ENCODE assay signal across 29 cellular contexts in genomic region chr1:197222025-197222685, GRCh38. TPM values are rescaled to one million over a fixed set of nuclear protein-coding genes. Genes with fewer than 3 reads are reported as not detected.
A peak's percentile ranks its signal among the peaks of the same experiment; 100 is the strongest.
DNase-seq lines count a peak whose midpoint lies in the region; ATAC-seq, FAIRE-seq and TF ChIP-seq lines count a peak whose summit lies in the region.
"Had no signal": no experiment of that assay in that cellular context is flagged by ENCODE, and none has a peak within 500 bp of the region (broad histone marks: within the 10 kb centered on the region; RNA-seq: fewer than 3 reads in every experiment).

No MANE protein-coding gene starts in this region.

- no peak for TF ChIP-seq EP300 in upper lobe of left lung (IDR thresholded peaks at IDR 0.05)

- WGBS in mammary epithelial cell (ENCODE audit: low coverage, missing lambda C conversion rate) = 66% methylated on average over 20 of the region's 21 CpGs
- 83 to 85% methylated on average over 21 of the region's 21 CpGs for WGBS in upper lobe of left lung, 2 donors

- dilution Hi-C loops in mammary epithelial cell (cut with HindIII; ENCODE audit: low sequenced_read_pairs) = no loop called here

- BruUV-seq in mammary epithelial cell (replicated peaks; lab: Mats Ljungman, UMichigan) = no TSS peak

- ATAC-seq in upper lobe of left lung (ENCODE audit: low FRiP score in 2 of 2) (peak in 1 of 2 donors; percentile 21), GM18870 (IDR thresholded peaks at IDR 0.05; ENCODE audit: unreplicated experiment) (no peak), HG03135 (IDR thresholded peaks at IDR 0.05; ENCODE audit: unreplicated experiment) (no peak)
- ATAC-seq: activated naive CD8-positive, alpha-beta T cell treated with anti-CD3 and anti-CD28 coated beads, Interleukin-2, amount 50 U/mL, for 24 hours; left cardiac atrium; sciatic nerve; stimulated activated effector memory CD8-positive, alpha-beta T cell treated with anti-CD3 and anti-CD28 coated beads, Interleukin-12 subunit alpha, Interleukin-12 subunit beta, amount 100 ng/mL, for 72 hours had no signal

- H3K4me2 ChIP-seq in mammary epithelial cell (ENCODE audit: insufficient read depth, low read depth, low read length) = peak overlapping the region; percentile 40
- H3K4me2 ChIP-seq: SK-N-SH had no signal

- peak overlapping the region; percentile 68 for H2AFZ ChIP-seq in mammary epithelial cell (ENCODE audit: low read depth, low read length)

- no peak for TF ChIP-seq POLR2A in upper lobe of left lung (IDR thresholded peaks at IDR 0.05)

- H3K79me2 ChIP-seq in mammary epithelial cell (ENCODE audit: insufficient read depth, low read length) = no peaks in the 10 kb centered on the region

- H3K4me1 ChIP-seq in mammary epithelial cell (ENCODE audit: insufficient read depth, low read length) = peaks cover 7% of the 10 kb centered on the region
- no peaks in the 10 kb centered on the region for H3K4me1 ChIP-seq in kidney (ENCODE audit: control insufficient read depth in 1 of 2, insufficient read depth in 1 of 2, low read depth in 1 of 2, low read length in 2 of 2)
- no peaks in the 10 kb centered on the region for H3K4me1 ChIP-seq in upper lobe of left lung

- H3K4me3 ChIP-seq in mammary epithelial cell (replicated peaks in 1 of 3; ENCODE audit: insufficient read depth in 1 of 3, low read depth in 2 of 3, low read length in 3 of 3) = no peak overlapping the region
- H3K4me3 ChIP-seq in kidney (ENCODE audit: low read length in 2 of 2) = no peak overlapping the region
- no peak overlapping the region for H3K4me3 ChIP-seq in upper lobe of left lung

- H3K9me3 ChIP-seq in mammary epithelial cell (replicated peaks; ENCODE audit: insufficient read depth, low read length) (no peaks in the 10 kb centered on the region), kidney (ENCODE audit: control insufficient read depth in 1 of 2, low read length in 2 of 2) (no peaks in the 10 kb centered on the region), upper lobe of left lung (no peaks in the 10 kb centered on the region)
- H3K9me3 ChIP-seq: neutrophil, SK-N-SH had no signal

- no peaks in the 10 kb centered on the region for H3K27me3 ChIP-seq in mammary epithelial cell (ENCODE audit: insufficient read depth, low read length)
- no peaks in the 10 kb centered on the region for H3K27me3 ChIP-seq in upper lobe of left lung
- H3K27me3 ChIP-seq: neutrophil had no signal

- TF ChIP-seq CTCF in mammary epithelial cell (conservative IDR thresholded peaks at IDR 0.05 in 1 of 2, IDR thresholded peaks at IDR 0.05 in 1 of 2; ENCODE audit: extremely low read depth in 1 of 2, insufficient read depth in 1 of 2, low read depth in 1 of 2, low read length in 2 of 2) = no peak
- no peak for TF ChIP-seq CTCF in kidney (IDR thresholded peaks at IDR 0.05; ENCODE audit: borderline replicate concordance, extremely low read depth, insufficient read depth)
- no peak for TF ChIP-seq CTCF in upper lobe of left lung (IDR thresholded peaks at IDR 0.05)

- no peak overlapping the region for H3K27ac ChIP-seq in mammary epithelial cell (ENCODE audit: insufficient read depth, low read depth, low read length)
- no peak overlapping the region for H3K27ac ChIP-seq in kidney (ENCODE audit: low read depth in 2 of 2, low read length in 2 of 2)
- H3K27ac ChIP-seq in upper lobe of left lung = no peak overlapping the region
- H3K27ac ChIP-seq: 22Rv1, neutrophil had no signal

- H3K9ac ChIP-seq in mammary epithelial cell (ENCODE audit: insufficient read depth, low read length) = no peak overlapping the region
- no peak overlapping the region for H3K9ac ChIP-seq in kidney (ENCODE audit: low read length in 2 of 2)
- H3K9ac ChIP-seq: SK-N-SH had no signal

- DNase-seq in DMS53 (lab: John Stamatoyannopoulos, UW) = peak; percentile 7
- no peak for DNase-seq in DMS53 treated with DMSO at 0.1 percent for 48 hours (lab: John Stamatoyannopoulos, UW; ENCODE audit: unreplicated experiment)
- peak; percentile 12 for DNase-seq in mammary epithelial cell
- peak; percentile 46 for DNase-seq in kidney
- DNase-seq in upper lobe of left lung = peak; percentile 27 to 77
- DNase-seq in 8988T = no peak
- DNase-seq: activated CD4-positive, alpha-beta T cell treated with anti-CD3 and anti-CD28 coated beads for 4 hours; activated CD8-positive, alpha-beta memory T cell treated with anti-CD3 and anti-CD28 coated beads for 24 hours; activated gamma-delta T cell treated with Interleukin-2 at 50 U/mL for 16 hours; activated naive CD8-positive, alpha-beta T cell treated with anti-CD3 and anti-CD28 coated beads, Interleukin-2, amount 50 U/mL, for 24 hours; activated T-cell treated with anti-CD3 and anti-CD28 coated beads, Interleukin-2, amount 50 U/mL, for 1 hour; CD4-positive, alpha-beta T cell; left cardiac atrium; NCI-H1105; NCI-H187 treated with DMSO at 0.1 percent for 48 hours; NCI-H2227 treated with DMSO at 0.1 percent for 48 hours; NCI-H774; SK-N-SH; stimulated activated CD4-positive, alpha-beta T cell treated with anti-CD3 and anti-CD28 coated beads, Interleukin-4, amount 100 ng/mL, for 24 hours had no signal

- intact Hi-C loops in mammary epithelial cell (cut with micrococcal nuclease) (no loop called here), kidney (cut with DNase I) (no loop called here)

- no peaks in the 10 kb centered on the region for H4K20me1 ChIP-seq in mammary epithelial cell (ENCODE audit: insufficient read depth, low read length)

- in situ Hi-C loops in mammary epithelial cell (cut with MboI; ENCODE audit: low sequenced_read_pairs in 2 of 2) = no loop called here

- H3K36me3 ChIP-seq in mammary epithelial cell (ENCODE audit: insufficient read depth, low read length) (no peaks in the 10 kb centered on the region), kidney (ENCODE audit: control insufficient read depth in 1 of 2, insufficient read depth in 2 of 2, low read length in 2 of 2) (no peaks in the 10 kb centered on the region), upper lobe of left lung (no peaks in the 10 kb centered on the region)
- H3K36me3 ChIP-seq: neutrophil had no signal

- CTCF ChIA-PET in mammary epithelial cell (lab: Charles Lee; ENCODE audit: low non-redundant PET) = no interaction called here

- no peak for FAIRE-seq in kidney (lab: Jason Lieb, UNC)
- FAIRE-seq: endothelial cell of umbilical vein, urothelium cell line had no signal

RNA-seq across cellular contexts. Expression of gene ZBTB41, which starts 21.1 kb away (rescaled TPM):
- total RNA-seq in mammary epithelial cell (10 to 100 TPM; 11.2 to 23.5 TPM), kidney (14.3 TPM), upper lobe of left lung (10 to 100 TPM in 3 of 6 donors, 1 to 10 TPM in 3; 3.2 to 16.9 (median 9.2) TPM)
- polyA plus RNA-seq in mammary epithelial cell (3.1 TPM), kidney (ENCODE audit: insufficient read depth, low read depth, low replicate concordance) (2.6 TPM)
- polyA minus RNA-seq in mammary epithelial cell = 8.4 TPM

RNA-seq across cellular contexts. Expression of gene CRB1, which starts 45.9 kb away (rescaled TPM):
- under 1 TPM in 1 of 2 donors, not detected in 1; under 0.01 TPM for total RNA-seq in mammary epithelial cell
- polyA plus RNA-seq in mammary epithelial cell = not detected
- polyA minus RNA-seq in mammary epithelial cell = not detected
- total RNA-seq in kidney = 0.16 TPM
- polyA plus RNA-seq in kidney (ENCODE audit: insufficient read depth, low read depth, low replicate concordance) = 1.2 TPM
- total RNA-seq in upper lobe of left lung = under 1 TPM in 5 of 6 donors, not detected in 1; 0.11 to 0.98 (median 0.15) TPM
- total RNA-seq: endothelial cell of umbilical vein, H4 had no signal
- polyA plus RNA-seq: endothelial cell of umbilical vein, IgD-negative memory B cell had no signal

Comparison
In these comparisons a context has a peak if more than half of its experiments do, and no peak if none do; other contexts are left out.
1. DNase-seq: peak in DMS53 (single experiment), mammary epithelial cell (single experiment), kidney (single experiment) and upper lobe of left lung (2 of 2); none in DMS53 treated with DMSO at 0.1 percent for 48 hours (single experiment) and 8988T (single experiment).